In genomic region chr1:244210884-244211558, GRCh38 we compare ENCODE assay signal across 12 cellular contexts.
DNase-seq lines count a peak whose midpoint lies in the region; ATAC-seq and TF ChIP-seq lines count a peak whose summit lies in the region.
"Had no signal": no experiment of that assay in that cellular context is flagged by ENCODE, and none has a peak within 500 bp of the region (broad histone marks: within the 10 kb centered on the region; RNA-seq: fewer than 3 reads in every experiment).

No MANE protein-coding gene starts in this region.

- H3K4me1 ChIP-seq in IMR-90 (ENCODE audit: control insufficient read depth, insufficient read depth, low read length) (peaks cover 11% of the 10 kb centered on the region), endodermal cell (ENCODE audit: control insufficient read depth, insufficient read depth, low read length) (no peaks in the 10 kb centered on the region), osteoblast (ENCODE audit: insufficient read depth, low read length) (peaks cover 22% of the 10 kb centered on the region)

- H4K8ac ChIP-seq in IMR-90 (ENCODE audit: low read depth in 2 of 2, low read length in 2 of 2) = no peak overlapping the region

- no peak overlapping the region for H3K4me3 Mint-ChIP-seq in endodermal cell
- H3K4me3 Mint-ChIP-seq: activated naive CD4-positive, alpha-beta T cell treated with anti-CD3 and anti-CD28 coated beads, Interleukin-2, amount 50 U/mL, for 24 hours had no signal

- H3K27me3 Mint-ChIP-seq in endodermal cell (ENCODE audit: insufficient read depth) = peaks cover 4% of the 10 kb centered on the region
- H3K27me3 Mint-ChIP-seq: activated naive CD4-positive, alpha-beta T cell treated with anti-CD3 and anti-CD28 coated beads, Interleukin-2, amount 50 U/mL, for 24 hours had no signal

- TF ChIP-seq POLR2A in IMR-90 (IDR thresholded peaks at IDR 0.05; ENCODE audit: low read depth, low read length) = no peak
- TF ChIP-seq POLR2A in erythroblast (IDR thresholded peaks at IDR 0.05; ENCODE audit: low read length) = no peak

- DNase-seq in EL (peak; percentile 8), IMR-90 (no peak), endodermal cell (peak; percentile 91), osteoblast (ENCODE audit: insufficient read length, low spot score, missing footprints) (no peak), erythroblast (lab: John Stamatoyannopoulos, UW) (no peak), HuH-7.5 (ENCODE audit: low spot score) (no peak), COLO829 (ENCODE audit: low spot score) (no peak)
- DNase-seq: NCI-H1436 treated with DMSO at 0.1 percent for 48 hours, sigmoid colon, substantia nigra had no signal

- H2AFZ ChIP-seq in IMR-90 (replicated peaks; ENCODE audit: low read length, poor library complexity) = no peak overlapping the region
- no peak overlapping the region for H2AFZ ChIP-seq in osteoblast (ENCODE audit: low read length)

- ATAC-seq in IMR-90 (ENCODE audit: low read depth) (no peak), HG03025 (IDR thresholded peaks at IDR 0.05; ENCODE audit: low FRiP score, unreplicated experiment) (no peak)

- peaks cover 3% of the 10 kb centered on the region; the same call in 1 of the 2 replicates for H3K9me1 ChIP-seq in IMR-90 (ENCODE audit: insufficient read depth, low read length)

- BruUV-seq in IMR-90 (replicated peaks; lab: Mats Ljungman, UMichigan) = no TSS peak

- H3K4me3 ChIP-seq in IMR-90 (ENCODE audit: insufficient read depth, low read depth, low read length) (no peak overlapping the region), endodermal cell (ENCODE audit: low read length) (no peak overlapping the region), osteoblast (ENCODE audit: insufficient read depth, low read length) (no peak overlapping the region)
- H3K4me3 ChIP-seq: sigmoid colon had no signal

- no peak overlapping the region for H4K91ac ChIP-seq in IMR-90 (ENCODE audit: insufficient read depth, low read depth, low read length)

- H3K9ac ChIP-seq in IMR-90 (ENCODE audit: low read depth, low read length) (no peak overlapping the region), endodermal cell (ENCODE audit: extremely low read depth, low read length, poor library complexity, severe bottlenecking) (no peak overlapping the region)

- no peaks in the 10 kb centered on the region for H3K27me3 ChIP-seq in IMR-90 (ENCODE audit: control insufficient read depth, insufficient read depth, low read length)
- H3K27me3 ChIP-seq in endodermal cell (ENCODE audit: control insufficient read depth, insufficient read depth, low read length, poor library complexity, severe bottlenecking) = no peaks in the 10 kb centered on the region
- peaks cover 2% of the 10 kb centered on the region for H3K27me3 ChIP-seq in osteoblast (ENCODE audit: insufficient read depth, low read length)
- H3K27me3 ChIP-seq: sigmoid colon had no signal

- H3K36me3 Mint-ChIP-seq in endodermal cell (ENCODE audit: low read depth) = no peaks in the 10 kb centered on the region
- H3K36me3 Mint-ChIP-seq: activated naive CD4-positive, alpha-beta T cell treated with anti-CD3 and anti-CD28 coated beads, Interleukin-2, amount 50 U/mL, for 24 hours had no signal

- H4K20me1 ChIP-seq in IMR-90 (ENCODE audit: insufficient read depth, low read length) (no peaks in the 10 kb centered on the region), osteoblast (ENCODE audit: insufficient read depth, low read length) (no peaks in the 10 kb centered on the region)

- TF ChIP-seq CTCF in IMR-90 (conservative IDR thresholded peaks at IDR 0.05; ENCODE audit: low read depth, low read length) (no peak), endodermal cell (conservative IDR thresholded peaks at IDR 0.05) (peak; percentile 85), osteoblast (IDR thresholded peaks at IDR 0.05; ENCODE audit: extremely low read depth, low read depth, low read length) (peak; percentile 44)

- no peak overlapping the region for H4K5ac ChIP-seq in IMR-90 (ENCODE audit: low read depth, low read length)

- no peak overlapping the region for H3K23ac ChIP-seq in IMR-90 (ENCODE audit: low read depth, low read length)

- H3K79me1 ChIP-seq in IMR-90 (ENCODE audit: low read depth in 1 of 2, low read length in 2 of 2) = no peaks in the 10 kb centered on the region

- no peaks in the 10 kb centered on the region for H3K79me2 ChIP-seq in osteoblast (ENCODE audit: insufficient read depth, low read length)

- no peak overlapping the region for H3K4ac ChIP-seq in IMR-90 (ENCODE audit: low read depth, low read length)

- H3K18ac ChIP-seq in IMR-90 (ENCODE audit: low read depth, low read length) = no peak overlapping the region

- H3K27ac ChIP-seq in IMR-90 (ENCODE audit: insufficient read depth, low read length) = no peak overlapping the region
- H3K27ac ChIP-seq in endodermal cell (ENCODE audit: low read depth, low read length) = no peak overlapping the region
- no peak overlapping the region for H3K27ac ChIP-seq in osteoblast (ENCODE audit: low read depth, low read length)
- H3K27ac ChIP-seq: sigmoid colon had no signal

- no peaks in the 10 kb centered on the region for H3K9me3 ChIP-seq in IMR-90 (ENCODE audit: control insufficient read depth, insufficient read depth, low read length)
- H3K9me3 ChIP-seq in endodermal cell (ENCODE audit: control insufficient read depth, low read length) = no peaks in the 10 kb centered on the region
- no peaks in the 10 kb centered on the region for H3K9me3 ChIP-seq in osteoblast (ENCODE audit: low read depth, low read length)
- H3K9me3 ChIP-seq: sigmoid colon had no signal

- no peak overlapping the region for H2AK9ac ChIP-seq in IMR-90 (replicated peaks; ENCODE audit: low read depth, low read length, poor library complexity)

- no peak overlapping the region for H3K4me2 ChIP-seq in IMR-90 (ENCODE audit: low read depth, low read length)
- H3K4me2 ChIP-seq in osteoblast (ENCODE audit: insufficient read depth, low read length) = peak overlapping the region; percentile 53

- H3K9me3 Mint-ChIP-seq in endodermal cell = peaks cover 9% of the 10 kb centered on the region
- H3K9me3 Mint-ChIP-seq: activated naive CD4-positive, alpha-beta T cell treated with anti-CD3 and anti-CD28 coated beads, Interleukin-2, amount 50 U/mL, for 24 hours had no signal

- dilution Hi-C loops in IMR-90 (cut with HindIII; ENCODE audit: low sequenced_read_pairs, unreplicated experiment) = no loop called here

- H2BK5ac ChIP-seq in IMR-90 (ENCODE audit: low read depth, low read length, poor library complexity, severe bottlenecking) = no peak overlapping the region

- no peak overlapping the region for H2AK5ac ChIP-seq in IMR-90 (ENCODE audit: low read depth, low read length)

- 95% methylated on average over 20 of the region's 28 CpGs; no CpG with 5 or more reads in 1 of the 2 experiments for WGBS in IMR-90 (ENCODE audit: extremely low coverage in 2 of 2, insufficient read length in 1 of 2), 2 experiments
- WGBS in endodermal cell (ENCODE audit: insufficient coverage in 1 of 2, insufficient read length in 1 of 2), 2 experiments = 89 to 91% methylated on average over 14 to 28 of the region's 28 CpGs

- 0 out of 3 replicates have a peak overlapping the region, but pooled peaks have one; percentile 41 for H2BK15ac ChIP-seq in IMR-90 (ENCODE audit: low read depth, low read length)

- H2BK120ac ChIP-seq in IMR-90 (ENCODE audit: low read depth, low read length) = no peak overlapping the region

- in situ Hi-C loops in IMR-90 (cut with MboI; ENCODE audit: low sequenced_read_pairs) = no loop called here

- no peak overlapping the region for H3K27ac Mint-ChIP-seq in endodermal cell
- H3K27ac Mint-ChIP-seq: activated naive CD4-positive, alpha-beta T cell treated with anti-CD3 and anti-CD28 coated beads, Interleukin-2, amount 50 U/mL, for 24 hours had no signal

- CTCF ChIA-PET in IMR-90 (lab: Yijun Ruan, JAX) = no interaction called here

- intact Hi-C loops in IMR-90 (cut with micrococcal nuclease) = loop anchor here (5.0 kb wide), 1 partner anchor 164 kb away; no protein-coding TSS in a partner anchor

- H2BK20ac ChIP-seq in IMR-90 (ENCODE audit: low read depth, low read length) = no peak overlapping the region

- no peak overlapping the region for H3K14ac ChIP-seq in IMR-90 (replicated peaks; ENCODE audit: low read depth, low read length)

- POLR2A ChIA-PET in IMR-90 (lab: Charles Lee; ENCODE audit: unreplicated experiment) = no interaction called here

- TF ChIP-seq RAD21 in IMR-90 (IDR thresholded peaks at IDR 0.05; ENCODE audit: low read length) = no peak

- H3K4me1 Mint-ChIP-seq in endodermal cell = no peaks in the 10 kb centered on the region
- H3K4me1 Mint-ChIP-seq: activated naive CD4-positive, alpha-beta T cell treated with anti-CD3 and anti-CD28 coated beads, Interleukin-2, amount 50 U/mL, for 24 hours had no signal

- H3K36me3 ChIP-seq in IMR-90 (ENCODE audit: control insufficient read depth, insufficient read depth, low read length) (no peaks in the 10 kb centered on the region), endodermal cell (ENCODE audit: control insufficient read depth, insufficient read depth, low read length) (no peaks in the 10 kb centered on the region), osteoblast (ENCODE audit: insufficient read depth, low read length) (no peaks in the 10 kb centered on the region)
- H3K36me3 ChIP-seq: sigmoid colon had no signal

- H3K56ac ChIP-seq in IMR-90 (ENCODE audit: extremely low read depth, insufficient read depth, low read length) = no peak overlapping the region

TF ChIP-seq in IMR-90, 13 proteins besides CTCF, POLR2A, EP300 and RAD21:
- TF ChIP-seq NFE2L2 (IDR thresholded peaks at IDR 0.05; ENCODE audit: low read depth, low read length) (no peak), ELK1 (IDR thresholded peaks at IDR 0.05; ENCODE audit: borderline replicate concordance, low read depth, low read length) (no peak), RCOR1 (IDR thresholded peaks at IDR 0.05; ENCODE audit: insufficient replicate concordance, low read length) (no peak)
TF ChIP-seq in IMR-90: peak in this region for 0.

Comparison
In these comparisons a context has a peak if more than half of its experiments do, and no peak if none do; other contexts are left out.
1. DNase-seq: peak in EL (single experiment) and endodermal cell (single experiment); none in IMR-90 (single experiment), osteoblast (single experiment), erythroblast (0 of 2), HuH-7.5 (single experiment) and COLO829 (single experiment).